In genomic region chr4:4302416-4302815, GRCh38 we compare ENCODE assay signal across 17 cellular contexts. TPM values are rescaled to one million over a fixed set of nuclear protein-coding genes. Genes with fewer than 3 reads are reported as not detected.
A peak's percentile ranks its signal among the peaks of the same experiment; 100 is the strongest.
DNase-seq lines count a peak whose midpoint lies in the region; ATAC-seq and TF ChIP-seq lines count a peak whose summit lies in the region.
"Had no signal": no experiment of that assay in that cellular context is flagged by ENCODE, and none has a peak within 500 bp of the region (broad histone marks: within the 10 kb centered on the region; RNA-seq: fewer than 3 reads in every experiment).

No MANE protein-coding gene starts in this region.

- H3K4me1 ChIP-seq in neuronal stem cell (ENCODE audit: control insufficient read depth in 2 of 2, insufficient read depth in 1 of 2, low read depth in 1 of 2, low read length in 2 of 2) (no peaks in the 10 kb centered on the region), tibial nerve (no peaks in the 10 kb centered on the region)
- H3K4me1 ChIP-seq: Peyer's patch had no signal

- H3K14ac ChIP-seq in neuronal stem cell (ENCODE audit: low read length), result no peak overlapping the region

- H3K27ac ChIP-seq in neuronal stem cell (replicated peaks; ENCODE audit: low read length) (no peak overlapping the region), tibial nerve (no peak overlapping the region)
- H3K27ac ChIP-seq: KMS-11, Peyer's patch had no signal

- TF ChIP-seq CTCF in tibial nerve (IDR thresholded peaks at IDR 0.05), result no peak

- DNase-seq in ELR (ENCODE audit: low read depth), result peak; percentile 19
- peak; percentile 52 for DNase-seq in HT1080 (ENCODE audit: low read depth)
- DNase-seq in left lobe of liver (ENCODE audit: low spot score), result peak; percentile 15
- DNase-seq in NCI-H510A treated with DMSO at 0.1 percent for 48 hours (lab: John Stamatoyannopoulos, UW), result no peak
- no peak for DNase-seq in anterior cingulate cortex (lab: John Stamatoyannopoulos, UW)
- DNase-seq in neuronal stem cell (ENCODE audit: low spot score), result no peak
- no peak for DNase-seq in tibial nerve (ENCODE audit: low spot score in 2 of 2)
- DNase-seq: Calu3; CD4-positive, alpha-beta T cell; HCEC 1CT; NCI-H1092 treated with DMSO at 0.1 percent for 48 hours; NCI-H1694; NCI-H446 had no signal

- H2BK12ac ChIP-seq in neuronal stem cell (ENCODE audit: low read length), result no peak overlapping the region

- TF ChIP-seq POLR2A in tibial nerve (IDR thresholded peaks at IDR 0.05), result no peak

- H3K18ac ChIP-seq in neuronal stem cell (ENCODE audit: low read length), result no peak overlapping the region

- no peak overlapping the region for H2AK5ac ChIP-seq in neuronal stem cell (ENCODE audit: low read depth, low read length)

- H3K23ac ChIP-seq in neuronal stem cell (ENCODE audit: low read depth, low read length, poor library complexity), result no peak overlapping the region

- H3K4me2 ChIP-seq in neuronal stem cell (ENCODE audit: insufficient read depth, low read length, poor library complexity, severe bottlenecking), result no peak overlapping the region
- H3K4me2 ChIP-seq: KMS-11 had no signal

- TF ChIP-seq EP300 in tibial nerve (IDR thresholded peaks at IDR 0.05), result no peak

- H4K91ac ChIP-seq in neuronal stem cell (ENCODE audit: low read depth, low read length, poor library complexity), result no peak overlapping the region

- H3K36me3 ChIP-seq in neuronal stem cell (replicated peaks in 1 of 2; ENCODE audit: control insufficient read depth in 2 of 2, insufficient read depth in 2 of 2, low read length in 2 of 2), result peaks cover 20 to 51% of the 10 kb centered on the region in 2 donors
- H3K36me3 ChIP-seq in tibial nerve, result peaks cover 0 to 67% (median 12%) of the 10 kb centered on the region in 3 donors

- H3K4me3 ChIP-seq in neuronal stem cell (ENCODE audit: low read length in 2 of 2) (no peak overlapping the region), tibial nerve (no peak overlapping the region)
- H3K4me3 ChIP-seq: GM12878, Peyer's patch had no signal

- no peak overlapping the region for H2BK15ac ChIP-seq in neuronal stem cell (ENCODE audit: low read length)

- H3K9me3 ChIP-seq in neuronal stem cell (replicated peaks in 1 of 2; ENCODE audit: control insufficient read depth in 2 of 2, insufficient read depth in 1 of 2, low read depth in 1 of 2, low read length in 2 of 2) (no peaks in the 10 kb centered on the region), tibial nerve (no peaks in the 10 kb centered on the region)
- H3K9me3 ChIP-seq: Peyer's patch had no signal

- WGBS in neuronal stem cell (ENCODE audit: extremely low coverage in 2 of 2, insufficient read length in 2 of 2, insufficient replicate concordance in 1 of 2), 2 donors, result no CpG with 5 or more reads among the region's 6 CpGs
- WGBS in tibial nerve, 2 donors, result 61 to 71% methylated on average over 6 of the region's 6 CpGs

- no peak overlapping the region for H3K9ac ChIP-seq in neuronal stem cell (ENCODE audit: low read depth, low read length, poor library complexity)
- H3K9ac ChIP-seq: KMS-11 had no signal

- no peaks in the 10 kb centered on the region for H3K79me1 ChIP-seq in neuronal stem cell (ENCODE audit: low read depth, low read length)

- no peak overlapping the region for H4K8ac ChIP-seq in neuronal stem cell (ENCODE audit: low read depth, low read length)

- H3K4ac ChIP-seq in neuronal stem cell (ENCODE audit: low read length), result no peak overlapping the region

- no peaks in the 10 kb centered on the region for H3K27me3 ChIP-seq in neuronal stem cell (ENCODE audit: control insufficient read depth in 3 of 3, insufficient read depth in 3 of 3, low read depth in 1 of 3, low read length in 3 of 3)
- no peaks in the 10 kb centered on the region for H3K27me3 ChIP-seq in tibial nerve
- H3K27me3 ChIP-seq: Peyer's patch had no signal

- no peak overlapping the region for H2AFZ ChIP-seq in neuronal stem cell (ENCODE audit: low read length)

- ATAC-seq in esophagus mucosa (peak; percentile 74), left lobe of liver (no peak)
- ATAC-seq: GM12878 had no signal

- H2BK5ac ChIP-seq in neuronal stem cell (ENCODE audit: low read length), result no peak overlapping the region

- H2BK120ac ChIP-seq in neuronal stem cell (ENCODE audit: low read depth, low read length), result no peak overlapping the region

RNA-seq across cellular contexts. Expression of gene ZBTB49, which starts 12.4 kb away (rescaled TPM):
- 4.7 and 6.8 TPM in 2 replicates for total RNA-seq in HT1080 (2014; rRNA removed; shearing (Covaris generic))
- 5.2 and 7.3 TPM in 2 replicates for polyA plus RNA-seq in HT1080 (2015; cell fraction: cytosol; rRNA removed)
- 8.4 and 12.0 TPM in 2 replicates for polyA plus RNA-seq in HT1080 (2015; cell fraction: nucleus; rRNA removed)
- total RNA-seq in esophagus mucosa (4.2 TPM), left lobe of liver (3.2 TPM), tibial nerve (10 to 100 TPM in 2 of 4 donors, 1 to 10 TPM in 2; 5.1 to 28.4 (median 10.1) TPM)
- polyA plus RNA-seq in neuronal stem cell (2013, experiment 1 of 2), result 4.5 TPM
- 4.1 TPM for polyA plus RNA-seq in neuronal stem cell (2013, experiment 2 of 2)

RNA-seq across cellular contexts. Expression of gene LYAR, which starts 12.5 kb away (rescaled TPM):
- 105 TPM in 2 replicates for total RNA-seq in HT1080 (2014; rRNA removed; shearing (Covaris generic))
- polyA plus RNA-seq in HT1080 (2015; cell fraction: cytosol; rRNA removed), result 105 and 119 TPM in 2 replicates
- polyA plus RNA-seq in HT1080 (2015; cell fraction: nucleus; rRNA removed), result 63.8 and 78.8 TPM in 2 replicates
- total RNA-seq in esophagus mucosa (16.1 TPM), left lobe of liver (3.0 TPM), tibial nerve (10 to 100 TPM in 3 of 4 donors, 1 to 10 TPM in 1; 4.7 to 16.1 (median 10.3) TPM)
- polyA plus RNA-seq in neuronal stem cell (2013, experiment 1 of 2), result 46.0 TPM
- 46.1 TPM for polyA plus RNA-seq in neuronal stem cell (2013, experiment 2 of 2)

RNA-seq across cellular contexts. Expression of gene TMEM128, which starts 54.4 kb away (rescaled TPM):
- 11.6 and 18.2 TPM in 2 replicates for total RNA-seq in HT1080 (2014; rRNA removed; shearing (Covaris generic))
- polyA plus RNA-seq in HT1080 (2015; cell fraction: cytosol; rRNA removed), result 39.3 and 43.9 TPM in 2 replicates
- polyA plus RNA-seq in HT1080 (2015; cell fraction: nucleus; rRNA removed), result 23.7 and 23.8 TPM in 2 replicates
- total RNA-seq in esophagus mucosa, result 12.0 TPM
- total RNA-seq in left lobe of liver, result 4.7 TPM
- polyA plus RNA-seq in neuronal stem cell (2013, experiment 1 of 2), result 28.7 TPM
- polyA plus RNA-seq in neuronal stem cell (2013, experiment 2 of 2), result 29.1 TPM
- total RNA-seq in tibial nerve, result 10 to 100 TPM; 13.3 to 36.5 (median 23.8) TPM

Comparison
In these comparisons a context has a peak if more than half of its experiments do, and no peak if none do; other contexts are left out.
1. DNase-seq: peak in ELR (single experiment), HT1080 (single experiment) and left lobe of liver (single experiment); none in NCI-H510A treated with DMSO at 0.1 percent for 48 hours (single experiment), anterior cingulate cortex (0 of 58), neuronal stem cell (single experiment) and tibial nerve (0 of 2).